ENCODE assay signal across 1 cellular context in genomic region chr12:122875590-122876220, GRCh38.
TF ChIP-seq lines count a peak whose summit lies in the region.

No MANE protein-coding gene starts in this region.

TF ChIP-seq in GM12878, 131 proteins besides CTCF, POLR2A, EP300 and RAD21 (continued from another document and continues in another):
- no peak for TF ChIP-seq ELK1 (IDR thresholded peaks at IDR 0.05; ENCODE audit: low read depth, low read length)
- TF ChIP-seq MXI1 (IDR thresholded peaks at IDR 0.05; ENCODE audit: low read depth, low read length), result no peak; the same call in 1 of the 2 replicates
- no peak for TF ChIP-seq HSF1 (IDR thresholded peaks at IDR 0.05; ENCODE audit: low read depth, low read length)
- no peak for TF ChIP-seq TARDBP (IDR thresholded peaks at IDR 0.05; ENCODE audit: borderline replicate concordance)
- no peak for TF ChIP-seq REST (IDR thresholded peaks at IDR 0.05; ENCODE audit: low read depth, low read length)
- peak; percentile 60; the same call in 1 of the 2 replicates for TF ChIP-seq PML (IDR thresholded peaks at IDR 0.05; ENCODE audit: low read length)
- TF ChIP-seq ZNF687 (IDR thresholded peaks at IDR 0.05), result no peak
- peak in 1 of 2 experiments; percentile 44; a peak in 1 of 4 replicates for TF ChIP-seq ETV6 (conservative IDR thresholded peaks at IDR 0.05 in 1 of 2, IDR thresholded peaks at IDR 0.05 in 1 of 2; ENCODE audit: borderline replicate concordance in 1 of 2, low read depth in 1 of 2)
- no peak for TF ChIP-seq ZNF622 (IDR thresholded peaks at IDR 0.05)
- TF ChIP-seq YBX1 (IDR thresholded peaks at IDR 0.05), result no peak
- no peak for TF ChIP-seq GATAD2B (conservative IDR thresholded peaks at IDR 0.05; ENCODE audit: low read depth)
- no peak for TF ChIP-seq PRDM15 (CRISPR knock-in tag; IDR thresholded peaks at IDR 0.05)
- no peak for TF ChIP-seq MYC (IDR thresholded peaks at IDR 0.05; ENCODE audit: insufficient read depth, insufficient read length, insufficient replicate concordance, low read length, severe bottlenecking)
- TF ChIP-seq HCFC1 (IDR thresholded peaks at IDR 0.05; ENCODE audit: low read length), result no peak
- TF ChIP-seq KAT2A (conservative IDR thresholded peaks at IDR 0.05; ENCODE audit: control insufficient read depth, low read depth, low read length), result no peak
- TF ChIP-seq RBBP5 (conservative IDR thresholded peaks at IDR 0.05), result no peak
- peak; percentile 56; the same call in 1 of the 2 replicates for TF ChIP-seq IKZF1 (conservative IDR thresholded peaks at IDR 0.05)
- 0 out of 2 replicates have a peak, but pooled peaks have one; percentile 18 for TF ChIP-seq ZNF24 (IDR thresholded peaks at IDR 0.05)
- TF ChIP-seq SIN3A (IDR thresholded peaks at IDR 0.05; ENCODE audit: low read depth, low read length), result no peak
- TF ChIP-seq EED (IDR thresholded peaks at IDR 0.05; ENCODE audit: low read depth), result 0 out of 2 replicates have a peak, but pooled peaks have one; percentile 33
- TF ChIP-seq NR2C1 (IDR thresholded peaks at IDR 0.05), result no peak
- TF ChIP-seq NFYA (IDR thresholded peaks at IDR 0.05; ENCODE audit: borderline replicate concordance, low read depth, low read length), result no peak
- peak; percentile 34; the same call in 1 of the 2 replicates for TF ChIP-seq TBL1XR1 (IDR thresholded peaks at IDR 0.05; ENCODE audit: low read depth, low read length)
- peak; percentile 57 to 66; a peak in 3 of 4 replicates for TF ChIP-seq IKZF2 (IDR thresholded peaks at IDR 0.05)
- TF ChIP-seq DPF2 (IDR thresholded peaks at IDR 0.05), result 0 out of 2 replicates have a peak, but pooled peaks have one; percentile 47
- TF ChIP-seq ZNF217 (IDR thresholded peaks at IDR 0.05), result no peak
- no peak for TF ChIP-seq MYB (IDR thresholded peaks at IDR 0.05; ENCODE audit: borderline replicate concordance, low read depth, low read length)
- TF ChIP-seq SP1 (IDR thresholded peaks at IDR 0.05; ENCODE audit: low read depth, low read length), result no peak
- no peak for TF ChIP-seq ZBTB4 (CRISPR knock-in tag; IDR thresholded peaks at IDR 0.05)
- no peak for TF ChIP-seq SMARCA5 (IDR thresholded peaks at IDR 0.05)
- peak; percentile 60 for TF ChIP-seq JUNB (IDR thresholded peaks at IDR 0.05)
- no peak for TF ChIP-seq IRF3 (IDR thresholded peaks at IDR 0.05)
- peak; percentile 71 for TF ChIP-seq ZNF384 (IDR thresholded peaks at IDR 0.05; ENCODE audit: borderline replicate concordance, low read depth, low read length)
- no peak for TF ChIP-seq CHD1 (IDR thresholded peaks at IDR 0.05; ENCODE audit: low read depth, low read length)
- TF ChIP-seq BCL11A (IDR thresholded peaks at IDR 0.05; ENCODE audit: low read depth, low read length), result no peak
- TF ChIP-seq CBFB (IDR thresholded peaks at IDR 0.05; ENCODE audit: low read depth), result no peak
- TF ChIP-seq RFX5 (IDR thresholded peaks at IDR 0.05; ENCODE audit: low read depth, low read length), result no peak
- no peak for TF ChIP-seq HDGF (IDR thresholded peaks at IDR 0.05)
- TF ChIP-seq SRF (IDR thresholded peaks at IDR 0.05; ENCODE audit: low read depth in 2 of 2, low read length in 2 of 2), result no peak
- TF ChIP-seq TCF7 (IDR thresholded peaks at IDR 0.05; ENCODE audit: borderline replicate concordance), result no peak
- TF ChIP-seq MAX (IDR thresholded peaks at IDR 0.05; ENCODE audit: low read depth, low read length), result no peak
- no peak for TF ChIP-seq RB1 (IDR thresholded peaks at IDR 0.05; ENCODE audit: borderline replicate concordance)
- TF ChIP-seq POLR2AphosphoS2 (IDR thresholded peaks at IDR 0.05; ENCODE audit: low read depth, low read length), result no peak
- TF ChIP-seq BHLHE40 (IDR thresholded peaks at IDR 0.05; ENCODE audit: borderline replicate concordance in 1 of 2, low read depth in 2 of 2, low read length in 1 of 2), result 0 out of 4 replicates have a peak, but pooled peaks of 1 of the 2 experiments have one; percentile 29
- peak; percentile 92 for TF ChIP-seq NFIC (IDR thresholded peaks at IDR 0.05; ENCODE audit: low read depth, low read length)
